In genomic region chr20:11436113-11436890, GRCh38 we compare ENCODE assay signal across 23 cellular contexts.
"Had no signal": no experiment of that assay in that cellular context is flagged by ENCODE, and none has a peak within 500 bp of the region (broad histone marks: within the 10 kb centered on the region; RNA-seq: fewer than 3 reads in every experiment).

No MANE protein-coding gene starts in this region.

- H3K36me3 Mint-ChIP-seq: activated CD8-positive, alpha-beta memory T cell treated with anti-CD3 and anti-CD28 coated beads, Interleukin-2, amount 10 ng/mL, durations not matched to agents 7 days and 5 days; activated naive CD8-positive, alpha-beta T cell treated with anti-CD3 and anti-CD28 coated beads for 36 hours; stimulated activated naive B cell treated with anti-CD40 and anti-IgM and Interleukin-4, amounts not matched to agents 10 μg/mL and 1 μg/mL and 100 μg/mL, for 72 hours had no signal

- H3K27me3 Mint-ChIP-seq: activated CD4-positive, alpha-beta memory T cell treated with anti-CD3 and anti-CD28 coated beads, Interleukin-2, amount 10 ng/mL, durations not matched to agents 7 days and 5 days; activated CD8-positive, alpha-beta memory T cell treated with anti-CD3 and anti-CD28 coated beads, Interleukin-2, amount 10 ng/mL, durations not matched to agents 7 days and 5 days; activated naive CD8-positive, alpha-beta T cell treated with anti-CD3 and anti-CD28 coated beads for 36 hours; activated T-helper 17 cell treated with anti-CD3 and anti-CD28 coated beads, Interleukin-2, amount 50 U/mL, for 72 hours; stimulated activated naive B cell treated with anti-CD40 and anti-IgM and Interleukin-4, amounts not matched to agents 10 μg/mL and 1 μg/mL and 100 μg/mL, for 72 hours had no signal

- DNase-seq: activated CD4-positive, alpha-beta memory T cell treated with anti-CD3 and anti-CD28 coated beads, Interleukin-2, amount 10 ng/mL, durations not matched to agents 7 days and 5 days; activated CD4-positive, alpha-beta T cell treated with anti-CD3 and anti-CD28 coated beads for 48 hours; activated CD4-positive, CD25-positive, alpha-beta regulatory T cell; activated CD8-positive, alpha-beta memory T cell treated with anti-CD3 and anti-CD28 coated beads, Interleukin-2, amount 10 ng/mL, durations not matched to agents 7 days and 5 days; activated naive CD4-positive, alpha-beta T cell; activated naive CD8-positive, alpha-beta T cell treated with anti-CD3 and anti-CD28 coated beads for 36 hours; activated T-cell treated with anti-CD3 and anti-CD28 coated beads, Interleukin-2, amount 50 U/mL, for 1 hour; amniotic stem cell; dermis blood vessel endothelial cell; effector memory CD4-positive, alpha-beta T cell; glutamatergic neuron; hippocampal formation; mammary epithelial cell; midbrain; retina; stimulated activated naive B cell treated with anti-CD40 and anti-IgM and Interleukin-4, amounts not matched to agents 10 μg/mL and 1 μg/mL and 100 μg/mL, for 72 hours had no signal

- ATAC-seq: activated CD8-positive, alpha-beta memory T cell treated with anti-CD3 and anti-CD28 coated beads, Interleukin-2, amount 10 ng/mL, durations not matched to agents 7 days and 5 days; activated T-helper 17 cell treated with anti-CD3 and anti-CD28 coated beads, Interleukin-2, amount 50 U/mL, for 72 hours; left lobe of liver; stimulated activated naive B cell treated with anti-CD40 and anti-IgM and Interleukin-4, amounts not matched to agents 10 μg/mL and 1 μg/mL and 100 μg/mL, for 72 hours had no signal

- H3K4me1 Mint-ChIP-seq: activated CD4-positive, alpha-beta memory T cell treated with anti-CD3 and anti-CD28 coated beads, Interleukin-2, amount 10 ng/mL, durations not matched to agents 7 days and 5 days; activated CD8-positive, alpha-beta memory T cell treated with anti-CD3 and anti-CD28 coated beads, Interleukin-2, amount 10 ng/mL, durations not matched to agents 7 days and 5 days; activated naive CD8-positive, alpha-beta T cell treated with anti-CD3 and anti-CD28 coated beads for 36 hours; activated T-helper 17 cell treated with anti-CD3 and anti-CD28 coated beads, Interleukin-2, amount 50 U/mL, for 72 hours; nephron; stimulated activated naive B cell treated with anti-CD40 and anti-IgM and Interleukin-4, amounts not matched to agents 10 μg/mL and 1 μg/mL and 100 μg/mL, for 72 hours had no signal

- FAIRE-seq: keratinocyte, TTC549 had no signal

- H3K9me3 ChIP-seq: thoracic aorta had no signal

- H3K36me3 ChIP-seq: cardiac muscle cell, thoracic aorta had no signal

- H3K27ac Mint-ChIP-seq: activated CD4-positive, alpha-beta memory T cell treated with anti-CD3 and anti-CD28 coated beads, Interleukin-2, amount 10 ng/mL, durations not matched to agents 7 days and 5 days; activated CD8-positive, alpha-beta memory T cell treated with anti-CD3 and anti-CD28 coated beads, Interleukin-2, amount 10 ng/mL, durations not matched to agents 7 days and 5 days; activated naive CD8-positive, alpha-beta T cell treated with anti-CD3 and anti-CD28 coated beads for 36 hours; activated T-helper 17 cell treated with anti-CD3 and anti-CD28 coated beads, Interleukin-2, amount 50 U/mL, for 72 hours; nephron; stimulated activated naive B cell treated with anti-CD40 and anti-IgM and Interleukin-4, amounts not matched to agents 10 μg/mL and 1 μg/mL and 100 μg/mL, for 72 hours had no signal

- H3K27ac ChIP-seq: cardiac muscle cell, thoracic aorta had no signal

- H3K4me3 Mint-ChIP-seq: activated CD4-positive, alpha-beta memory T cell treated with anti-CD3 and anti-CD28 coated beads, Interleukin-2, amount 10 ng/mL, durations not matched to agents 7 days and 5 days; activated CD8-positive, alpha-beta memory T cell treated with anti-CD3 and anti-CD28 coated beads, Interleukin-2, amount 10 ng/mL, durations not matched to agents 7 days and 5 days; activated naive CD8-positive, alpha-beta T cell treated with anti-CD3 and anti-CD28 coated beads for 36 hours; activated T-helper 17 cell treated with anti-CD3 and anti-CD28 coated beads, Interleukin-2, amount 50 U/mL, for 72 hours; nephron; stimulated activated naive B cell treated with anti-CD40 and anti-IgM and Interleukin-4, amounts not matched to agents 10 μg/mL and 1 μg/mL and 100 μg/mL, for 72 hours had no signal

- H3K4me3 ChIP-seq: cardiac muscle cell, thoracic aorta had no signal

- H3K27me3 ChIP-seq: cardiac muscle cell had no signal
